Comparison of ENCODE assay signal across 1 cellular context in the genomic region with DNA sequence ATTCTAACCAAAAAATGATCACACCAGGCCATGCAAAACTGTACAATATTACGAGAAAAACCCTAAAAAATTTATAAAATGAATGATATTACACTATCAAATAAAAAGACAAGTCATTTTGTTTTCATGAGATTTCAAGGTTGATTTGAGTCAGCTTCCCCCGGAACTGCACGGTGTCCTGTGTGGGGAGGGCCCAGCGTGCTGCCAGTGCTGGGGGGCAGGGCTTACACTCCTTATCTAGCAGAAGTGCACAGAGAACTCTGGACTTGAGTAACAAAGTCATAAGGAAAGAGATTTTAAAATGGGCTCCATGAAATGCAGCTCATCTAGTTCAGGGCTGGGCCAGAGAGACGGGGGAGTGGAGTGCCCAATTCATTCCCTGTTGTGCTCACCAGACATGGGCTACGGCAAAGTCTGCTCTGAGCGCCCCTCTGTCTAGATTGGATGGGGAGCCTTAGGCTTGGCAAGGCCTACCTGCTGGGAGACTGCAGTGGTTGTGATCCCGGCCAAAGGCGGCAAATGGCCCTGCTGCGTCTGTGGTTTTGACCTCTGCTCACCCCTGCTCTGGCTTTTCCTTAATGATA.
A peak's percentile ranks its signal among the peaks of the same experiment; 100 is the strongest.
TF ChIP-seq lines count a peak whose summit lies in the region.

No MANE protein-coding gene starts in this region.

TF ChIP-seq in HepG2, 621 proteins besides CTCF, POLR2A, EP300 and RAD21 (continued from another document and continues in another):
- TF ChIP-seq, protein P1, sequence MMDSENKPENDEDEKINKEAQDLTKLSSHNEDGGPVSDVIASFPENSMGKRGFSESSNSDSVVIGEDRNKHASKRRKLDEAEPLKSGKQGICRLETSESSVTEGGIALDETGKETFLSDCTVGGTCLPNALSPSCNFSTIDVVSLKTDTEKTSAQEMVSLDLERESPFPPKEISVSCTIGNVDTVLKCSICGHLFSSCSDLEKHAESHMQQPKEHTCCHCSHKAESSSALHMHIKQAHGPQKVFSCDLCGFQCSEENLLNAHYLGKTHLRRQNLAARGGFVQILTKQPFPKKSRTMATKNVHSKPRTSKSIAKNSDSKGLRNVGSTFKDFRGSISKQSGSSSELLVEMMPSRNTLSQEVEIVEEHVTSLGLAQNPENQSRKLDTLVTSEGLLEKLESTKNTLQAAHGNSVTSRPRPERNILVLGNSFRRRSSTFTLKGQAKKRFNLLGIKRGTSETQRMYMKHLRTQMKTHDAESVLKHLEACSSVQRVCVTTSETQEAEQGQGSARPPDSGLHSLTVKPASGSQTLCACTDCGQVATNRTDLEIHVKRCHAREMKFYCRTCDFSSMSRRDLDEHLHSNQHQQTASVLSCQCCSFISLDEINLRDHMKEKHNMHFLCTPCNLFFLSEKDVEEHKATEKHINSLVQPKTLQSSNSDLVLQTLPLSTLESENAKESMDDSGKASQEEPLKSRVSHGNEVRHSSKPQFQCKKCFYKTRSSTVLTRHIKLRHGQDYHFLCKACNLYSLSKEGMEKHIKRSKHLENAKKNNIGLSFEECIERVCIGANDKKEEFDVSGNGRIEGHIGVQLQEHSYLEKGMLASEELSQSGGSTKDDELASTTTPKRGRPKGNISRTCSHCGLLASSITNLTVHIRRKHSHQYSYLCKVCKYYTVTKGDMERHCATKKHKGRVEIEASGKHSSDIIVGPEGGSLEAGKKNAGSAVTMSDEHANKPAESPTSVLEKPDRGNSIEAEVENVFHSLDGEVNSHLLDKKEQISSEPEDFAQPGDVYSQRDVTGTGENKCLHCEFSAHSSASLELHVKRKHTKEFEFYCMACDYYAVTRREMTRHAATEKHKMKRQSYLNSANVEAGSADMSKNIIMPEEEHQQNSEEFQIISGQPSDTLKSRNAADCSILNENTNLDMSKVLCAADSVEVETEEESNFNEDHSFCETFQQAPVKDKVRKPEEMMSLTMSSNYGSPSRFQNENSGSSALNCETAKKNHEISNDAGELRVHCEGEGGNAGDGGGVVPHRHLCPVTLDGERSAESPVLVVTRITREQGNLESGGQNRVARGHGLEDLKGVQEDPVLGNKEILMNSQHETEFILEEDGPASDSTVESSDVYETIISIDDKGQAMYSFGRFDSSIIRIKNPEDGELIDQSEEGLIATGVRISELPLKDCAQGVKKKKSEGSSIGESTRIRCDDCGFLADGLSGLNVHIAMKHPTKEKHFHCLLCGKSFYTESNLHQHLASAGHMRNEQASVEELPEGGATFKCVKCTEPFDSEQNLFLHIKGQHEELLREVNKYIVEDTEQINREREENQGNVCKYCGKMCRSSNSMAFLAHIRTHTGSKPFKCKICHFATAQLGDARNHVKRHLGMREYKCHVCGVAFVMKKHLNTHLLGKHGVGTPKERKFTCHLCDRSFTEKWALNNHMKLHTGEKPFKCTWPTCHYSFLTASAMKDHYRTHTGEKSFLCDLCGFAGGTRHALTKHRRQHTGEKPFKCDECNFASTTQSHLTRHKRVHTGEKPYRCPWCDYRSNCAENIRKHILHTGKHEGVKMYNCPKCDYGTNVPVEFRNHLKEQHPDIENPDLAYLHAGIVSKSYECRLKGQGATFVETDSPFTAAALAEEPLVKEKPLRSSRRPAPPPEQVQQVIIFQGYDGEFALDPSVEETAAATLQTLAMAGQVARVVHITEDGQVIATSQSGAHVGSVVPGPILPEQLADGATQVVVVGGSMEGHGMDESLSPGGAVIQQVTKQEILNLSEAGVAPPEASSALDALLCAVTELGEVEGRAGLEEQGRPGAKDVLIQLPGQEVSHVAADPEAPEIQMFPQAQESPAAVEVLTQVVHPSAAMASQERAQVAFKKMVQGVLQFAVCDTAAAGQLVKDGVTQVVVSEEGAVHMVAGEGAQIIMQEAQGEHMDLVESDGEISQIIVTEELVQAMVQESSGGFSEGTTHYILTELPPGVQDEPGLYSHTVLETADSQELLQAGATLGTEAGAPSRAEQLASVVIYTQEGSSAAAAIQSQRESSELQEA (CRISPR knock-in tag; IDR thresholded peaks at IDR 0.05; ENCODE audit: not compliant biosample characterization), result no peak
- TF ChIP-seq, protein P2, sequence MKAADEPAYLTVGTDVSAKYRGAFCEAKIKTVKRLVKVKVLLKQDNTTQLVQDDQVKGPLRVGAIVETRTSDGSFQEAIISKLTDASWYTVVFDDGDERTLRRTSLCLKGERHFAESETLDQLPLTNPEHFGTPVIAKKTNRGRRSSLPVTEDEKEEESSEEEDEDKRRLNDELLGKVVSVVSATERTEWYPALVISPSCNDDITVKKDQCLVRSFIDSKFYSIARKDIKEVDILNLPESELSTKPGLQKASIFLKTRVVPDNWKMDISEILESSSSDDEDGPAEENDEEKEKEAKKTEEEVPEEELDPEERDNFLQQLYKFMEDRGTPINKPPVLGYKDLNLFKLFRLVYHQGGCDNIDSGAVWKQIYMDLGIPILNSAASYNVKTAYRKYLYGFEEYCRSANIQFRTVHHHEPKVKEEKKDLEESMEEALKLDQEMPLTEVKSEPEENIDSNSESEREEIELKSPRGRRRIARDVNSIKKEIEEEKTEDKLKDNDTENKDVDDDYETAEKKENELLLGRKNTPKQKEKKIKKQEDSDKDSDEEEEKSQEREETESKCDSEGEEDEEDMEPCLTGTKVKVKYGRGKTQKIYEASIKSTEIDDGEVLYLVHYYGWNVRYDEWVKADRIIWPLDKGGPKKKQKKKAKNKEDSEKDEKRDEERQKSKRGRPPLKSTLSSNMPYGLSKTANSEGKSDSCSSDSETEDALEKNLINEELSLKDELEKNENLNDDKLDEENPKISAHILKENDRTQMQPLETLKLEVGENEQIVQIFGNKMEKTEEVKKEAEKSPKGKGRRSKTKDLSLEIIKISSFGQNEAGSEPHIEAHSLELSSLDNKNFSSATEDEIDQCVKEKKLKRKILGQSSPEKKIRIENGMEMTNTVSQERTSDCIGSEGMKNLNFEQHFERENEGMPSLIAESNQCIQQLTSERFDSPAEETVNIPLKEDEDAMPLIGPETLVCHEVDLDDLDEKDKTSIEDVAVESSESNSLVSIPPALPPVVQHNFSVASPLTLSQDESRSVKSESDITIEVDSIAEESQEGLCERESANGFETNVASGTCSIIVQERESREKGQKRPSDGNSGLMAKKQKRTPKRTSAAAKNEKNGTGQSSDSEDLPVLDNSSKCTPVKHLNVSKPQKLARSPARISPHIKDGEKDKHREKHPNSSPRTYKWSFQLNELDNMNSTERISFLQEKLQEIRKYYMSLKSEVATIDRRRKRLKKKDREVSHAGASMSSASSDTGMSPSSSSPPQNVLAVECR (CRISPR knock-in tag; IDR thresholded peaks at IDR 0.05; ENCODE audit: borderline replicate concordance), result no peak
- TF ChIP-seq RXRB (CRISPR knock-in tag; IDR thresholded peaks at IDR 0.05; ENCODE audit: borderline replicate concordance) (0 out of 2 replicates have a peak, but pooled peaks have one; percentile 21), MAFK (conservative IDR thresholded peaks at IDR 0.05 in 1 of 2, IDR thresholded peaks at IDR 0.05 in 1 of 2; ENCODE audit: low read length in 2 of 2) (no peak), ESRRA (CRISPR knock-in tag; IDR thresholded peaks at IDR 0.05; ENCODE audit: low read depth) (peak; percentile 52; the same call in 1 of the 2 replicates), GABPB1 (CRISPR knock-in tag; IDR thresholded peaks at IDR 0.05) (peak; percentile 14; the same call in 1 of the 2 replicates), ZNF75D (CRISPR knock-in tag; IDR thresholded peaks at IDR 0.05; ENCODE audit: borderline replicate concordance) (no peak), ASH2L (IDR thresholded peaks at IDR 0.05; ENCODE audit: insufficient read length, low read depth, low read length) (peak; percentile 29), CHD4 (IDR thresholded peaks at IDR 0.05; ENCODE audit: borderline replicate concordance, low read length) (no peak), TBX2 (CRISPR knock-in tag; IDR thresholded peaks at IDR 0.05; ENCODE audit: borderline replicate concordance) (peak; percentile 33; the same call in 1 of the 2 replicates), ZNF788 (CRISPR knock-in tag; IDR thresholded peaks at IDR 0.05; ENCODE audit: borderline replicate concordance) (peak; percentile 37; the same call in 1 of the 2 replicates), ZNF367 (CRISPR knock-in tag; IDR thresholded peaks at IDR 0.05; ENCODE audit: borderline replicate concordance) (no peak)
- TF ChIP-seq, protein P3, sequence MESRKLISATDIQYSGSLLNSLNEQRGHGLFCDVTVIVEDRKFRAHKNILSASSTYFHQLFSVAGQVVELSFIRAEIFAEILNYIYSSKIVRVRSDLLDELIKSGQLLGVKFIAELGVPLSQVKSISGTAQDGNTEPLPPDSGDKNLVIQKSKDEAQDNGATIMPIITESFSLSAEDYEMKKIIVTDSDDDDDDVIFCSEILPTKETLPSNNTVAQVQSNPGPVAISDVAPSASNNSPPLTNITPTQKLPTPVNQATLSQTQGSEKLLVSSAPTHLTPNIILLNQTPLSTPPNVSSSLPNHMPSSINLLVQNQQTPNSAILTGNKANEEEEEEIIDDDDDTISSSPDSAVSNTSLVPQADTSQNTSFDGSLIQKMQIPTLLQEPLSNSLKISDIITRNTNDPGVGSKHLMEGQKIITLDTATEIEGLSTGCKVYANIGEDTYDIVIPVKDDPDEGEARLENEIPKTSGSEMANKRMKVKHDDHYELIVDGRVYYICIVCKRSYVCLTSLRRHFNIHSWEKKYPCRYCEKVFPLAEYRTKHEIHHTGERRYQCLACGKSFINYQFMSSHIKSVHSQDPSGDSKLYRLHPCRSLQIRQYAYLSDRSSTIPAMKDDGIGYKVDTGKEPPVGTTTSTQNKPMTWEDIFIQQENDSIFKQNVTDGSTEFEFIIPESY (CRISPR knock-in tag; IDR thresholded peaks at IDR 0.05), result no peak
- TF ChIP-seq, protein P4, sequence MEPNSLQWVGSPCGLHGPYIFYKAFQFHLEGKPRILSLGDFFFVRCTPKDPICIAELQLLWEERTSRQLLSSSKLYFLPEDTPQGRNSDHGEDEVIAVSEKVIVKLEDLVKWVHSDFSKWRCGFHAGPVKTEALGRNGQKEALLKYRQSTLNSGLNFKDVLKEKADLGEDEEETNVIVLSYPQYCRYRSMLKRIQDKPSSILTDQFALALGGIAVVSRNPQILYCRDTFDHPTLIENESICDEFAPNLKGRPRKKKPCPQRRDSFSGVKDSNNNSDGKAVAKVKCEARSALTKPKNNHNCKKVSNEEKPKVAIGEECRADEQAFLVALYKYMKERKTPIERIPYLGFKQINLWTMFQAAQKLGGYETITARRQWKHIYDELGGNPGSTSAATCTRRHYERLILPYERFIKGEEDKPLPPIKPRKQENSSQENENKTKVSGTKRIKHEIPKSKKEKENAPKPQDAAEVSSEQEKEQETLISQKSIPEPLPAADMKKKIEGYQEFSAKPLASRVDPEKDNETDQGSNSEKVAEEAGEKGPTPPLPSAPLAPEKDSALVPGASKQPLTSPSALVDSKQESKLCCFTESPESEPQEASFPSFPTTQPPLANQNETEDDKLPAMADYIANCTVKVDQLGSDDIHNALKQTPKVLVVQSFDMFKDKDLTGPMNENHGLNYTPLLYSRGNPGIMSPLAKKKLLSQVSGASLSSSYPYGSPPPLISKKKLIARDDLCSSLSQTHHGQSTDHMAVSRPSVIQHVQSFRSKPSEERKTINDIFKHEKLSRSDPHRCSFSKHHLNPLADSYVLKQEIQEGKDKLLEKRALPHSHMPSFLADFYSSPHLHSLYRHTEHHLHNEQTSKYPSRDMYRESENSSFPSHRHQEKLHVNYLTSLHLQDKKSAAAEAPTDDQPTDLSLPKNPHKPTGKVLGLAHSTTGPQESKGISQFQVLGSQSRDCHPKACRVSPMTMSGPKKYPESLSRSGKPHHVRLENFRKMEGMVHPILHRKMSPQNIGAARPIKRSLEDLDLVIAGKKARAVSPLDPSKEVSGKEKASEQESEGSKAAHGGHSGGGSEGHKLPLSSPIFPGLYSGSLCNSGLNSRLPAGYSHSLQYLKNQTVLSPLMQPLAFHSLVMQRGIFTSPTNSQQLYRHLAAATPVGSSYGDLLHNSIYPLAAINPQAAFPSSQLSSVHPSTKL (CRISPR knock-in tag; IDR thresholded peaks at IDR 0.05), result 0 out of 2 replicates have a peak, but pooled peaks have one; percentile 24
- TF ChIP-seq, protein P5, sequence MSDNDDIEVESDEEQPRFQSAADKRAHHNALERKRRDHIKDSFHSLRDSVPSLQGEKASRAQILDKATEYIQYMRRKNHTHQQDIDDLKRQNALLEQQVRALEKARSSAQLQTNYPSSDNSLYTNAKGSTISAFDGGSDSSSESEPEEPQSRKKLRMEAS (IDR thresholded peaks at IDR 0.05), result 0 out of 2 replicates have a peak, but pooled peaks have one; percentile 36
- TF ChIP-seq, protein P6, sequence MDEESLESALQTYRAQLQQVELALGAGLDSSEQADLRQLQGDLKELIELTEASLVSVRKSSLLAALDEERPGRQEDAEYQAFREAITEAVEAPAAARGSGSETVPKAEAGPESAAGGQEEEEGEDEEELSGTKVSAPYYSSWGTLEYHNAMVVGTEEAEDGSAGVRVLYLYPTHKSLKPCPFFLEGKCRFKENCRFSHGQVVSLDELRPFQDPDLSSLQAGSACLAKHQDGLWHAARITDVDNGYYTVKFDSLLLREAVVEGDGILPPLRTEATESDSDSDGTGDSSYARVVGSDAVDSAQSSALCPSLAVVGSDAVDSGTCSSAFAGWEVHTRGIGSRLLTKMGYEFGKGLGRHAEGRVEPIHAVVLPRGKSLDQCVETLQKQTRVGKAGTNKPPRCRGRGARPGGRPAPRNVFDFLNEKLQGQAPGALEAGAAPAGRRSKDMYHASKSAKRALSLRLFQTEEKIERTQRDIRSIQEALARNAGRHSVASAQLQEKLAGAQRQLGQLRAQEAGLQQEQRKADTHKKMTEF (CRISPR knock-in tag; IDR thresholded peaks at IDR 0.05), result 0 out of 2 replicates have a peak, but pooled peaks have one; percentile 22
- TF ChIP-seq, protein P7, sequence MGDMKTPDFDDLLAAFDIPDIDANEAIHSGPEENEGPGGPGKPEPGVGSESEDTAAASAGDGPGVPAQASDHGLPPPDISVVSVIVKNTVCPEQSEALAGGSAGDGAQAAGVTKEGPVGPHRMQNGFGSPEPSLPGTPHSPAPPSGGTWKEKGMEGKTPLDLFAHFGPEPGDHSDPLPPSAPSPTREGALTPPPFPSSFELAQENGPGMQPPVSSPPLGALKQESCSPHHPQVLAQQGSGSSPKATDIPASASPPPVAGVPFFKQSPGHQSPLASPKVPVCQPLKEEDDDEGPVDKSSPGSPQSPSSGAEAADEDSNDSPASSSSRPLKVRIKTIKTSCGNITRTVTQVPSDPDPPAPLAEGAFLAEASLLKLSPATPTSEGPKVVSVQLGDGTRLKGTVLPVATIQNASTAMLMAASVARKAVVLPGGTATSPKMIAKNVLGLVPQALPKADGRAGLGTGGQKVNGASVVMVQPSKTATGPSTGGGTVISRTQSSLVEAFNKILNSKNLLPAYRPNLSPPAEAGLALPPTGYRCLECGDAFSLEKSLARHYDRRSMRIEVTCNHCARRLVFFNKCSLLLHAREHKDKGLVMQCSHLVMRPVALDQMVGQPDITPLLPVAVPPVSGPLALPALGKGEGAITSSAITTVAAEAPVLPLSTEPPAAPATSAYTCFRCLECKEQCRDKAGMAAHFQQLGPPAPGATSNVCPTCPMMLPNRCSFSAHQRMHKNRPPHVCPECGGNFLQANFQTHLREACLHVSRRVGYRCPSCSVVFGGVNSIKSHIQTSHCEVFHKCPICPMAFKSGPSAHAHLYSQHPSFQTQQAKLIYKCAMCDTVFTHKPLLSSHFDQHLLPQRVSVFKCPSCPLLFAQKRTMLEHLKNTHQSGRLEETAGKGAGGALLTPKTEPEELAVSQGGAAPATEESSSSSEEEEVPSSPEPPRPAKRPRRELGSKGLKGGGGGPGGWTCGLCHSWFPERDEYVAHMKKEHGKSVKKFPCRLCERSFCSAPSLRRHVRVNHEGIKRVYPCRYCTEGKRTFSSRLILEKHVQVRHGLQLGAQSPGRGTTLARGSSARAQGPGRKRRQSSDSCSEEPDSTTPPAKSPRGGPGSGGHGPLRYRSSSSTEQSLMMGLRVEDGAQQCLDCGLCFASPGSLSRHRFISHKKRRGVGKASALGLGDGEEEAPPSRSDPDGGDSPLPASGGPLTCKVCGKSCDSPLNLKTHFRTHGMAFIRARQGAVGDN (CRISPR knock-in tag; IDR thresholded peaks at IDR 0.05), result peak; percentile 70
